Comparison of ENCODE assay signal across 1 cellular context in the genomic region with DNA sequence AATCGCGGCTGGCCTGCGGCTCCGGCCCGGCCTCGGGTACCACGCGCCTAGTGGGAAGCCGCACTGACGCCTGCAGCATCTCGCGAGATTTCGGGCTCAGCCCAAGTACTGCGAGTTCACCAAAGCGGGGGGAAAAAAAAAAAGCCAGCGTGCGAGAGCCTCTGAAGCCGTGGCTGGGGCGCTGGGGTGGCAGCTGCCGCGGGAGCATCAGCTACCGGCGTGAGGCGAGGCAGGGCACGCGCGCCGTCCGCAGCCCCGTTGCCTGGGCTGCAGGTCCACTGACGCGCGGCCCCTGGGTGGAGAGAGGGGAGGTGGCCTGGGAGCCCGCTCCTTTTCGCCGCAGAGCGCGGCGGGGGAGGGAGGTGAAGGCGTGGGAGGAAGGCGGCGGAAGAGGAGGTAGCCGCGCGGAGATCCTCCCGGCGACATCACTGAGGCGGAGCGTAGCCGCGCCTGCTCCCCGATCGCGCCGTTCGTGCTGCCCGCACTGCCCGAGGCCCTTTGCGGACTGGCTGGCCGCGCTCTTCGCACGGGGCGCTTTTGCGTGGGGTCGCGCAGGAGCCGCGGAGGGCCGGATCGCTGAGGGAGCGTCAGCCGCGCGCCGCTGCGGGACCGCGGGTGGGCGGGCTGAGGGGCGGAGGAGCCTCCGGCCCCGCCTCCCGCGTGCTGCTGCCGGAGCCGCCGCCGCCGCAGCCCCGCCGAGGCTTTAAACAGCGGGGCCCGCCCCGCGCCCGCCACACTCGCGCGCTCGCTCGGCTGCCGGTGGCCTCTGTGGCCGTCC.
TF ChIP-seq lines count a peak whose summit lies in the region.

A gene (plus strand): TSS at position 734 of the 778 bp plus-strand sequence. CDS start 189 bp downstream, outside the sequence.

TF ChIP-seq in HepG2, 621 proteins besides CTCF, POLR2A, EP300 and RAD21 (continued from another document and continues in another):
- TF ChIP-seq ZNF180 (CRISPR knock-in tag; IDR thresholded peaks at IDR 0.05; ENCODE audit: borderline replicate concordance, low read depth) (no peak), RFX3 (CRISPR knock-in tag; IDR thresholded peaks at IDR 0.05) (no peak), GPN1 (CRISPR knock-in tag; IDR thresholded peaks at IDR 0.05; ENCODE audit: borderline replicate concordance) (no peak), ZNF431 (CRISPR knock-in tag; IDR thresholded peaks at IDR 0.05; ENCODE audit: borderline replicate concordance, low read depth) (no peak), ISX (CRISPR knock-in tag; conservative IDR thresholded peaks at IDR 0.05) (no peak), ZNF292 (CRISPR knock-in tag; IDR thresholded peaks at IDR 0.05; ENCODE audit: borderline replicate concordance, low read depth) (no peak), FIP1L1 (IDR thresholded peaks at IDR 0.05; ENCODE audit: borderline replicate concordance, insufficient read depth, low read depth, low read length) (no peak), SIN3A (IDR thresholded peaks at IDR 0.05; ENCODE audit: borderline replicate concordance, low read depth, low read length) (no peak; the same call in 1 of the 2 replicates), TCF7L2 (IDR thresholded peaks at IDR 0.05; ENCODE audit: low read depth, low read length) (no peak), XBP1 (CRISPR knock-in tag; IDR thresholded peaks at IDR 0.05) (no peak), ZFP62 (CRISPR knock-in tag; IDR thresholded peaks at IDR 0.05) (no peak), ZNF7 (CRISPR knock-in tag; IDR thresholded peaks at IDR 0.05) (no peak), ZNF44 (CRISPR knock-in tag; IDR thresholded peaks at IDR 0.05) (no peak), ATF7 (IDR thresholded peaks at IDR 0.05) (no peak), ATF7 (CRISPR knock-in tag; IDR thresholded peaks at IDR 0.05) (no peak), SMC3 (IDR thresholded peaks at IDR 0.05; ENCODE audit: low read length) (no peak), KLF9 (CRISPR knock-in tag; IDR thresholded peaks at IDR 0.05; ENCODE audit: low read depth) (no peak), SMARCC2 (IDR thresholded peaks at IDR 0.05) (no peak), ZNF143 (CRISPR knock-in tag; IDR thresholded peaks at IDR 0.05) (no peak), PCBP2 (optimal IDR thresholded peaks at IDR 0.05; ENCODE audit: low read depth, low read length, poor library complexity, severe bottlenecking) (no peak)
- TF ChIP-seq, protein P1, sequence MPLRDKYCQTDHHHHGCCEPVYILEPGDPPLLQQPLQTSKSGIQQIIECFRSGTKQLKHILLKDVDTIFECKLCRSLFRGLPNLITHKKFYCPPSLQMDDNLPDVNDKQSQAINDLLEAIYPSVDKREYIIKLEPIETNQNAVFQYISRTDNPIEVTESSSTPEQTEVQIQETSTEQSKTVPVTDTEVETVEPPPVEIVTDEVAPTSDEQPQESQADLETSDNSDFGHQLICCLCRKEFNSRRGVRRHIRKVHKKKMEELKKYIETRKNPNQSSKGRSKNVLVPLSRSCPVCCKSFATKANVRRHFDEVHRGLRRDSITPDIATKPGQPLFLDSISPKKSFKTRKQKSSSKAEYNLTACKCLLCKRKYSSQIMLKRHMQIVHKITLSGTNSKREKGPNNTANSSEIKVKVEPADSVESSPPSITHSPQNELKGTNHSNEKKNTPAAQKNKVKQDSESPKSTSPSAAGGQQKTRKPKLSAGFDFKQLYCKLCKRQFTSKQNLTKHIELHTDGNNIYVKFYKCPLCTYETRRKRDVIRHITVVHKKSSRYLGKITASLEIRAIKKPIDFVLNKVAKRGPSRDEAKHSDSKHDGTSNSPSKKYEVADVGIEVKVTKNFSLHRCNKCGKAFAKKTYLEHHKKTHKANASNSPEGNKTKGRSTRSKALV (CRISPR knock-in tag; IDR thresholded peaks at IDR 0.05) = 0 out of 2 replicates have a peak, but pooled peaks have one; percentile 43
- TF ChIP-seq, protein P2, sequence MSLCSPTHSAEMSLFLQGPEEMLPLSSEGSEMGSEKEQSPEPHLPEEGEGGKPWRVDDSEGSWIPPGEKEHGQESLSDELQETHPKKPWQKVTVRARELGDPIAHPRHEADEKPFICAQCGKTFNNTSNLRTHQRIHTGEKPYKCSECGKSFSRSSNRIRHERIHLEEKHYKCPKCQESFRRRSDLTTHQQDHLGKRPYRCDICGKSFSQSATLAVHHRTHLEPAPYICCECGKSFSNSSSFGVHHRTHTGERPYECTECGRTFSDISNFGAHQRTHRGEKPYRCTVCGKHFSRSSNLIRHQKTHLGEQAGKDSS (CRISPR knock-in tag; IDR thresholded peaks at IDR 0.05; ENCODE audit: borderline replicate concordance, low read depth) = no peak; the same call in 1 of the 2 replicates
- TF ChIP-seq, protein P3, sequence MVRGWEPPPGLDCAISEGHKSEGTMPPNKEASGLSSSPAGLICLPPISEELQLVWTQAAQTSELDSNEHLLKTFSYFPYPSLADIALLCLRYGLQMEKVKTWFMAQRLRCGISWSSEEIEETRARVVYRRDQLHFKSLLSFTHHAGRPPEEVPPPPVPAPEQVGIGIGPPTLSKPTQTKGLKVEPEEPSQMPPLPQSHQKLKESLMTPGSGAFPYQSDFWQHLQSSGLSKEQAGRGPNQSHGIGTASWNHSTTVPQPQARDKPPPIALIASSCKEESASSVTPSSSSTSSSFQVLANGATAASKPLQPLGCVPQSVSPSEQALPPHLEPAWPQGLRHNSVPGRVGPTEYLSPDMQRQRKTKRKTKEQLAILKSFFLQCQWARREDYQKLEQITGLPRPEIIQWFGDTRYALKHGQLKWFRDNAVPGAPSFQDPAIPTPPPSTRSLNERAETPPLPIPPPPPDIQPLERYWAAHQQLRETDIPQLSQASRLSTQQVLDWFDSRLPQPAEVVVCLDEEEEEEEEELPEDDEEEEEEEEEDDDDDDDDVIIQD (CRISPR knock-in tag; IDR thresholded peaks at IDR 0.05; ENCODE audit: low read depth) = no peak
- TF ChIP-seq, protein P4, sequence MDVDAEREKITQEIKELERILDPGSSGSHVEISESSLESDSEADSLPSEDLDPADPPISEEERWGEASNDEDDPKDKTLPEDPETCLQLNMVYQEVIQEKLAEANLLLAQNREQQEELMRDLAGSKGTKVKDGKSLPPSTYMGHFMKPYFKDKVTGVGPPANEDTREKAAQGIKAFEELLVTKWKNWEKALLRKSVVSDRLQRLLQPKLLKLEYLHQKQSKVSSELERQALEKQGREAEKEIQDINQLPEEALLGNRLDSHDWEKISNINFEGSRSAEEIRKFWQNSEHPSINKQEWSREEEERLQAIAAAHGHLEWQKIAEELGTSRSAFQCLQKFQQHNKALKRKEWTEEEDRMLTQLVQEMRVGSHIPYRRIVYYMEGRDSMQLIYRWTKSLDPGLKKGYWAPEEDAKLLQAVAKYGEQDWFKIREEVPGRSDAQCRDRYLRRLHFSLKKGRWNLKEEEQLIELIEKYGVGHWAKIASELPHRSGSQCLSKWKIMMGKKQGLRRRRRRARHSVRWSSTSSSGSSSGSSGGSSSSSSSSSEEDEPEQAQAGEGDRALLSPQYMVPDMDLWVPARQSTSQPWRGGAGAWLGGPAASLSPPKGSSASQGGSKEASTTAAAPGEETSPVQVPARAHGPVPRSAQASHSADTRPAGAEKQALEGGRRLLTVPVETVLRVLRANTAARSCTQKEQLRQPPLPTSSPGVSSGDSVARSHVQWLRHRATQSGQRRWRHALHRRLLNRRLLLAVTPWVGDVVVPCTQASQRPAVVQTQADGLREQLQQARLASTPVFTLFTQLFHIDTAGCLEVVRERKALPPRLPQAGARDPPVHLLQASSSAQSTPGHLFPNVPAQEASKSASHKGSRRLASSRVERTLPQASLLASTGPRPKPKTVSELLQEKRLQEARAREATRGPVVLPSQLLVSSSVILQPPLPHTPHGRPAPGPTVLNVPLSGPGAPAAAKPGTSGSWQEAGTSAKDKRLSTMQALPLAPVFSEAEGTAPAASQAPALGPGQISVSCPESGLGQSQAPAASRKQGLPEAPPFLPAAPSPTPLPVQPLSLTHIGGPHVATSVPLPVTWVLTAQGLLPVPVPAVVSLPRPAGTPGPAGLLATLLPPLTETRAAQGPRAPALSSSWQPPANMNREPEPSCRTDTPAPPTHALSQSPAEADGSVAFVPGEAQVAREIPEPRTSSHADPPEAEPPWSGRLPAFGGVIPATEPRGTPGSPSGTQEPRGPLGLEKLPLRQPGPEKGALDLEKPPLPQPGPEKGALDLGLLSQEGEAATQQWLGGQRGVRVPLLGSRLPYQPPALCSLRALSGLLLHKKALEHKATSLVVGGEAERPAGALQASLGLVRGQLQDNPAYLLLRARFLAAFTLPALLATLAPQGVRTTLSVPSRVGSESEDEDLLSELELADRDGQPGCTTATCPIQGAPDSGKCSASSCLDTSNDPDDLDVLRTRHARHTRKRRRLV (CRISPR knock-in tag; IDR thresholded peaks at IDR 0.05) = no peak
- TF ChIP-seq, protein P5, sequence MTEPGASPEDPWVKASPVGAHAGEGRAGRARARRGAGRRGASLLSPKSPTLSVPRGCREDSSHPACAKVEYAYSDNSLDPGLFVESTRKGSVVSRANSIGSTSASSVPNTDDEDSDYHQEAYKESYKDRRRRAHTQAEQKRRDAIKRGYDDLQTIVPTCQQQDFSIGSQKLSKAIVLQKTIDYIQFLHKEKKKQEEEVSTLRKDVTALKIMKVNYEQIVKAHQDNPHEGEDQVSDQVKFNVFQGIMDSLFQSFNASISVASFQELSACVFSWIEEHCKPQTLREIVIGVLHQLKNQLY (CRISPR knock-in tag; IDR thresholded peaks at IDR 0.05) = no peak
- TF ChIP-seq, protein P6, sequence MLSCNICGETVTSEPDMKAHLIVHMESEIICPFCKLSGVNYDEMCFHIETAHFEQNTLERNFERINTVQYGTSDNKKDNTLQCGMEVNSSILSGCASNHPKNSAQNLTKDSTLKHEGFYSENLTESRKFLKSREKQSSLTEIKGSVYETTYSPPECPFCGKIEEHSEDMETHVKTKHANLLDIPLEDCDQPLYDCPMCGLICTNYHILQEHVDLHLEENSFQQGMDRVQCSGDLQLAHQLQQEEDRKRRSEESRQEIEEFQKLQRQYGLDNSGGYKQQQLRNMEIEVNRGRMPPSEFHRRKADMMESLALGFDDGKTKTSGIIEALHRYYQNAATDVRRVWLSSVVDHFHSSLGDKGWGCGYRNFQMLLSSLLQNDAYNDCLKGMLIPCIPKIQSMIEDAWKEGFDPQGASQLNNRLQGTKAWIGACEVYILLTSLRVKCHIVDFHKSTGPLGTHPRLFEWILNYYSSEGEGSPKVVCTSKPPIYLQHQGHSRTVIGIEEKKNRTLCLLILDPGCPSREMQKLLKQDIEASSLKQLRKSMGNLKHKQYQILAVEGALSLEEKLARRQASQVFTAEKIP (CRISPR knock-in tag; IDR thresholded peaks at IDR 0.05; ENCODE audit: borderline replicate concordance) = no peak
- TF ChIP-seq, protein P7, sequence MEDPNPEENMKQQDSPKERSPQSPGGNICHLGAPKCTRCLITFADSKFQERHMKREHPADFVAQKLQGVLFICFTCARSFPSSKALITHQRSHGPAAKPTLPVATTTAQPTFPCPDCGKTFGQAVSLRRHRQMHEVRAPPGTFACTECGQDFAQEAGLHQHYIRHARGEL (CRISPR knock-in tag; IDR thresholded peaks at IDR 0.05) = 0 out of 2 replicates have a peak, but pooled peaks have one; percentile 29
- TF ChIP-seq, protein P8, sequence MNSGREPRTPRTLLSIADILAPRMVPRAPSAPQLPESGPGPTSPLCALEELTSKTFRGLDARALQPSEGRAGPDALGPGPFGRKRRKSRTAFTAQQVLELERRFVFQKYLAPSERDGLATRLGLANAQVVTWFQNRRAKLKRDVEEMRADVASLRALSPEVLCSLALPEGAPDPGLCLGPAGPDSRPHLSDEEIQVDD (CRISPR knock-in tag; IDR thresholded peaks at IDR 0.05; ENCODE audit: borderline replicate concordance) = no peak; the same call in 1 of the 2 replicates
- TF ChIP-seq, protein P9, sequence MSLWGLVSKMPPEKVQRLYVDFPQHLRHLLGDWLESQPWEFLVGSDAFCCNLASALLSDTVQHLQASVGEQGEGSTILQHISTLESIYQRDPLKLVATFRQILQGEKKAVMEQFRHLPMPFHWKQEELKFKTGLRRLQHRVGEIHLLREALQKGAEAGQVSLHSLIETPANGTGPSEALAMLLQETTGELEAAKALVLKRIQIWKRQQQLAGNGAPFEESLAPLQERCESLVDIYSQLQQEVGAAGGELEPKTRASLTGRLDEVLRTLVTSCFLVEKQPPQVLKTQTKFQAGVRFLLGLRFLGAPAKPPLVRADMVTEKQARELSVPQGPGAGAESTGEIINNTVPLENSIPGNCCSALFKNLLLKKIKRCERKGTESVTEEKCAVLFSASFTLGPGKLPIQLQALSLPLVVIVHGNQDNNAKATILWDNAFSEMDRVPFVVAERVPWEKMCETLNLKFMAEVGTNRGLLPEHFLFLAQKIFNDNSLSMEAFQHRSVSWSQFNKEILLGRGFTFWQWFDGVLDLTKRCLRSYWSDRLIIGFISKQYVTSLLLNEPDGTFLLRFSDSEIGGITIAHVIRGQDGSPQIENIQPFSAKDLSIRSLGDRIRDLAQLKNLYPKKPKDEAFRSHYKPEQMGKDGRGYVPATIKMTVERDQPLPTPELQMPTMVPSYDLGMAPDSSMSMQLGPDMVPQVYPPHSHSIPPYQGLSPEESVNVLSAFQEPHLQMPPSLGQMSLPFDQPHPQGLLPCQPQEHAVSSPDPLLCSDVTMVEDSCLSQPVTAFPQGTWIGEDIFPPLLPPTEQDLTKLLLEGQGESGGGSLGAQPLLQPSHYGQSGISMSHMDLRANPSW (CRISPR knock-in tag; IDR thresholded peaks at IDR 0.05; ENCODE audit: borderline replicate concordance) = no peak
- TF ChIP-seq, protein P10, sequence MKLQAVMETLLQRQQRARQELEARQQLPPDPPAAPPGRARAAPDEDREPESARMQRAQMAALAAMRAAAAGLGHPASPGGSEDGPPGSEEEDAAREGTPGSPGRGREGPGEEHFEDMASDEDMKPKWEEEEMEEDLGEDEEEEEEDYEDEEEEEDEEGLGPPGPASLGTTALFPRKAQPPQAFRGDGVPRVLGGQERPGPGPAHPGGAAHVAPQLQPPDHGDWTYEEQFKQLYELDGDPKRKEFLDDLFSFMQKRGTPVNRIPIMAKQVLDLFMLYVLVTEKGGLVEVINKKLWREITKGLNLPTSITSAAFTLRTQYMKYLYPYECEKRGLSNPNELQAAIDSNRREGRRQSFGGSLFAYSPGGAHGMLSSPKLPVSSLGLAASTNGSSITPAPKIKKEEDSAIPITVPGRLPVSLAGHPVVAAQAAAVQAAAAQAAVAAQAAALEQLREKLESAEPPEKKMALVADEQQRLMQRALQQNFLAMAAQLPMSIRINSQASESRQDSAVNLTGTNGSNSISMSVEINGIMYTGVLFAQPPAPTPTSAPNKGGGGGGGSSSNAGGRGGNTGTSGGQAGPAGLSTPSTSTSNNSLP (IDR thresholded peaks at IDR 0.05; ENCODE audit: low read depth, low read length) = no peak
- TF ChIP-seq, protein P11, sequence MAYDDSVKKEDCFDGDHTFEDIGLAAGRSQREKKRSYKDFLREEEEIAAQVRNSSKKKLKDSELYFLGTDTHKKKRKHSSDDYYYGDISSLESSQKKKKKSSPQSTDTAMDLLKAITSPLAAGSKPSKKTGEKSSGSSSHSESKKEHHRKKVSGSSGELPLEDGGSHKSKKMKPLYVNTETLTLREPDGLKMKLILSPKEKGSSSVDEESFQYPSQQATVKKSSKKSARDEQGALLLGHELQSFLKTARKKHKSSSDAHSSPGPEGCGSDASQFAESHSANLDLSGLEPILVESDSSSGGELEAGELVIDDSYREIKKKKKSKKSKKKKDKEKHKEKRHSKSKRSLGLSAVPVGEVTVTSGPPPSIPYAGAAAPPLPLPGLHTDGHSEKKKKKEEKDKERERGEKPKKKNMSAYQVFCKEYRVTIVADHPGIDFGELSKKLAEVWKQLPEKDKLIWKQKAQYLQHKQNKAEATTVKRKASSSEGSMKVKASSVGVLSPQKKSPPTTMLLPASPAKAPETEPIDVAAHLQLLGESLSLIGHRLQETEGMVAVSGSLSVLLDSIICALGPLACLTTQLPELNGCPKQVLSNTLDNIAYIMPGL (CRISPR knock-in tag; IDR thresholded peaks at IDR 0.05; ENCODE audit: borderline replicate concordance in 1 of 2, low read depth in 1 of 2) = peak in 1 of 2 experiments; percentile 18; a peak in 1 of 4 replicates
